ENCODE assay signal across 21 cellular contexts in the genomic region with DNA sequence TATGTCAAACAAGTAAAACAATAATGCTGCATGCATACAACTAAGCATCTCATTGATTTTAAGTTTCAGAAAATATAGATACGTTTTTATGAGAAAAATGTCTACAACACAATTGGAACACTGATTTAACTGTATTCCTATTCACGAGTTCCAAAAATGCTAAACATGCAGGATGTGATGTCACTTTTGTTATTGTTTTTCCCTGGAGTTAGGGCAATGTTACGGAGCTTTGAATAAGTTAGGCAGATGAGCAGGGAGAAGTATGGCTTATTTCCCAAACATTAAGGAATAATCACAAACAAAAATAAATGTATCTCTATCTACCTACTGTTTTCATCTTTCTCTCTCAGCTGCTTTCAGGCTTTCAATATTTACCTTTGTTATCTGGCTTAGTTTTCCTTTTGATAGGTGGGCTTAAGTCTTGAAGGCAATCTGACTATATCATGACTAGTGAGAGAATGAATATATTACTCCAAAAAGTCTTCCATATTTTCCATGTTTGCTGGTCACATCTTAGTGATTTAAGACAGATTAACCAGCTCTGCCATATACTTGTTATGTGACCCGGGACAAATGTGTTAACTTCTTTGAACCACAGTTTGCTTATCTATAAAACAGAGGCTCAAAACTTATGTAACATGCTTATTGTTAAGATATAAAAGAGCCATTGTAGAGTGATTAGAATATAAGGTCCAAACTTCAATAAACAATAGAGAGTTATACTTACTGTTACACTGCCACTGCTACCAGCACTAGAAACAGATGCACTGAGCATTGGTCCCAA.
DNase-seq lines count a peak whose midpoint lies in the region; ATAC-seq, FAIRE-seq and TF ChIP-seq lines count a peak whose summit lies in the region.
"Had no signal": no experiment of that assay in that cellular context is flagged by ENCODE, and none has a peak within 500 bp of the region (broad histone marks: within the 10 kb centered on the region; RNA-seq: fewer than 3 reads in every experiment).

No MANE protein-coding gene starts in this region.

- peaks cover 18% of the 10 kb centered on the region for H3K4me1 Mint-ChIP-seq in astrocyte (ENCODE audit: low read depth, unreplicated experiment)
- no peaks in the 10 kb centered on the region for H3K4me1 Mint-ChIP-seq in CD14-positive monocyte

- no peaks in the 10 kb centered on the region for H3K27me3 Mint-ChIP-seq in astrocyte (ENCODE audit: low read depth, unreplicated experiment)
- no peaks in the 10 kb centered on the region for H3K27me3 Mint-ChIP-seq in CD14-positive monocyte (ENCODE audit: low read depth in 3 of 3)

- TF ChIP-seq CTCF in astrocyte (IDR thresholded peaks at IDR 0.05; ENCODE audit: insufficient read depth, low read depth, low read length) (no peak), CD14-positive monocyte (IDR thresholded peaks at IDR 0.05) (no peak)

- no peak for FAIRE-seq in astrocyte (lab: Jason Lieb, UNC)

- H3K27ac Mint-ChIP-seq in astrocyte (ENCODE audit: unreplicated experiment) (no peak overlapping the region), CD14-positive monocyte (no peak overlapping the region)
- H3K27ac Mint-ChIP-seq: HFFc6 had no signal

- no peaks in the 10 kb centered on the region for H4K20me1 ChIP-seq in astrocyte (ENCODE audit: insufficient read depth, low read length)

- H3K4me3 Mint-ChIP-seq in astrocyte (ENCODE audit: unreplicated experiment) (no peak overlapping the region), CD14-positive monocyte (no peak overlapping the region)
- H3K4me3 Mint-ChIP-seq: HFFc6 had no signal

- H3K36me3 ChIP-seq in astrocyte (ENCODE audit: insufficient read depth, low read length): no peaks in the 10 kb centered on the region
- H3K36me3 ChIP-seq: Peyer's patch had no signal

- H3K4me1 ChIP-seq in astrocyte (ENCODE audit: insufficient read depth, low read length): no peaks in the 10 kb centered on the region
- H3K4me1 ChIP-seq: Peyer's patch had no signal

- no peaks in the 10 kb centered on the region for H3K27me3 ChIP-seq in astrocyte (ENCODE audit: insufficient read depth, low read length)
- H3K27me3 ChIP-seq: Peyer's patch had no signal

- H3K4me2 ChIP-seq in astrocyte (ENCODE audit: low read length): peak overlapping the region; percentile 13

- intact Hi-C loops in CD14-positive monocyte (cut with micrococcal nuclease): no loop called here

- no peaks in the 10 kb centered on the region for H3K9me3 ChIP-seq in astrocyte (ENCODE audit: insufficient read depth, low read depth, low read length)
- H3K9me3 ChIP-seq: Peyer's patch had no signal

- H3K27ac ChIP-seq in astrocyte (ENCODE audit: low read depth, low read length): no peak overlapping the region
- H3K27ac ChIP-seq: Peyer's patch had no signal

- peak overlapping the region; percentile 9 for H2AFZ ChIP-seq in astrocyte (ENCODE audit: low read depth, low read length)

- H3K4me3 ChIP-seq in astrocyte (ENCODE audit: insufficient read depth, low read depth, low read length): no peak overlapping the region
- H3K4me3 ChIP-seq: Peyer's patch had no signal

- no peaks in the 10 kb centered on the region for H3K79me2 ChIP-seq in astrocyte (ENCODE audit: insufficient read depth, low read length)

- no peaks in the 10 kb centered on the region for H3K9me3 Mint-ChIP-seq in astrocyte (ENCODE audit: unreplicated experiment)
- peaks cover 0 to 2% (median 0%) of the 10 kb centered on the region in 7 donors for H3K9me3 Mint-ChIP-seq in CD14-positive monocyte

- DNase-seq in astrocyte (ENCODE audit: low read depth) (no peak), foreskin melanocyte (peak; percentile 60), left kidney (ENCODE audit: low read depth, low spot score) (peak; percentile 19), superior temporal gyrus (ENCODE audit: extremely low spot score) (peak; percentile 81), T-helper 9 cell (no peak), CD14-positive monocyte (ENCODE audit: low spot score) (no peak)
- no peak for DNase-seq in activated CD4-positive, alpha-beta T cell treated with anti-CD3 and anti-CD28 coated beads for 4 hours
- DNase-seq: C1 segment of cervical spinal cord; DMS79 treated with DMSO at 0.1 percent for 48 hours; H7; HFFc6; KG1; MV-4-11; NCI-H1417; NCI-H187; NCI-H2107; NCI-H510A; NCI-H748 treated with DMSO at 0.1 percent for 48 hours; NK-92 treated with Interleukin-12 subunit alpha and Interleukin-12 subunit beta, amount 100 ng/mL, for 24 hours; Peyer's patch had no signal

- no peak overlapping the region for H3K9ac ChIP-seq in astrocyte (ENCODE audit: low read length)

- H3K36me3 Mint-ChIP-seq in astrocyte (ENCODE audit: low read depth, unreplicated experiment) (no peaks in the 10 kb centered on the region), CD14-positive monocyte (no peaks in the 10 kb centered on the region)

- no peak for ATAC-seq in HG03196 (IDR thresholded peaks at IDR 0.05; ENCODE audit: unreplicated experiment)

Comparison
In these comparisons a context has a peak if more than half of its experiments do, and no peak if none do; other contexts are left out.
1. DNase-seq: peak in foreskin melanocyte (single experiment), left kidney (single experiment) and superior temporal gyrus (single experiment); none in astrocyte (single experiment), T-helper 9 cell (single experiment), CD14-positive monocyte (single experiment) and activated CD4-positive, alpha-beta T cell treated with anti-CD3 and anti-CD28 coated beads for 4 hours (0 of 2).